In genomic region chr14:36517242-36518030, GRCh38 we compare ENCODE assay signal across 15 cellular contexts. TPM values are rescaled to one million over a fixed set of nuclear protein-coding genes. Genes with fewer than 3 reads are reported as not detected.
DNase-seq lines count a peak whose midpoint lies in the region; ATAC-seq and TF ChIP-seq lines count a peak whose summit lies in the region.
"Had no signal": no experiment of that assay in that cellular context is flagged by ENCODE, and none has a peak within 500 bp of the region (broad histone marks: within the 10 kb centered on the region; RNA-seq: fewer than 3 reads in every experiment).

No MANE protein-coding gene starts in this region.

- H3K36me3 ChIP-seq in ascending aorta: no peaks in the 10 kb centered on the region
- H3K36me3 ChIP-seq: Peyer's patch had no signal

- DNase-seq in DMS79 treated with DMSO at 0.1 percent for 48 hours (lab: John Stamatoyannopoulos, UW) (peak; percentile 80), GM20000 (ENCODE audit: low spot score) (peak; percentile 16), ecto neural progenitor cell (ENCODE audit: low spot score) (peak; percentile 59), osteocyte (ENCODE audit: extremely low spot score, unreplicated experiment) (peak; percentile 69), ascending aorta (ENCODE audit: low spot score in 2 of 2) (no peak), NCI-H1694 (lab: John Stamatoyannopoulos, UW) (no peak)
- DNase-seq: activated CD4-positive, alpha-beta memory T cell treated with anti-CD3 and anti-CD28 coated beads for 36 hours; activated effector memory CD4-positive, alpha-beta T cell treated with anti-CD3 and anti-CD28 coated beads, Interleukin-2, amount 50 U/mL, for 16 hours; CD4-positive, alpha-beta memory T cell; kidney glomerular epithelial cell; naive B cell; Peyer's patch; T1000 had no signal

- no peak overlapping the region for H3K27ac Mint-ChIP-seq in osteocyte (ENCODE audit: unreplicated experiment)
- H3K27ac Mint-ChIP-seq: activated CD4-positive, alpha-beta memory T cell treated with anti-CD3 and anti-CD28 coated beads for 36 hours; brain; CD4-positive, alpha-beta memory T cell had no signal

- TF ChIP-seq CTCF in GM20000 (IDR thresholded peaks at IDR 0.05; ENCODE audit: extremely low read depth, missing control alignments) (no peak), osteocyte (IDR thresholded peaks at IDR 0.05) (no peak), ascending aorta (IDR thresholded peaks at IDR 0.05) (no peak)

- peaks cover 36% of the 10 kb centered on the region for H3K27me3 ChIP-seq in ascending aorta

- intact Hi-C loops in ascending aorta (cut with DNase I): loop anchor here (10.0 kb wide), 1 partner anchor 147 kb away; the partner anchor contains the start of gene PAX9

- H3K9me3 Mint-ChIP-seq in osteocyte (ENCODE audit: unreplicated experiment): no peaks in the 10 kb centered on the region
- H3K9me3 Mint-ChIP-seq: activated CD4-positive, alpha-beta memory T cell treated with anti-CD3 and anti-CD28 coated beads for 36 hours had no signal

- peaks cover 20% of the 10 kb centered on the region for H3K4me1 Mint-ChIP-seq in osteocyte (ENCODE audit: unreplicated experiment)

- no peaks in the 10 kb centered on the region for H3K9me3 ChIP-seq in ascending aorta
- H3K9me3 ChIP-seq: Peyer's patch had no signal

- no peak overlapping the region for H3K4me3 ChIP-seq in ascending aorta
- H3K4me3 ChIP-seq: Peyer's patch had no signal

- H3K27ac ChIP-seq in ascending aorta: no peak overlapping the region
- H3K27ac ChIP-seq: Peyer's patch had no signal

- ATAC-seq in GM18867 (IDR thresholded peaks at IDR 0.05; ENCODE audit: unreplicated experiment): no peak

- H3K4me3 Mint-ChIP-seq in osteocyte (ENCODE audit: unreplicated experiment): no peak overlapping the region
- H3K4me3 Mint-ChIP-seq: activated CD4-positive, alpha-beta memory T cell treated with anti-CD3 and anti-CD28 coated beads for 36 hours had no signal

- H3K4me1 ChIP-seq in ascending aorta: peaks cover 6 to 29% of the 10 kb centered on the region in 2 donors

- H3K27me3 Mint-ChIP-seq in osteocyte (ENCODE audit: unreplicated experiment): peaks cover 76% of the 10 kb centered on the region

- H3K36me3 Mint-ChIP-seq in osteocyte (ENCODE audit: unreplicated experiment): no peaks in the 10 kb centered on the region
- H3K36me3 Mint-ChIP-seq: activated CD4-positive, alpha-beta memory T cell treated with anti-CD3 and anti-CD28 coated beads for 36 hours; brain had no signal

RNA-seq across cellular contexts. Expression of gene NKX2-1, which starts 2.6 kb away (rescaled TPM):
- total RNA-seq in osteocyte (not detected in 2 replicates), ascending aorta (not detected)
- total RNA-seq: activated CD4-positive, alpha-beta memory T cell treated with anti-CD3 and anti-CD28 coated beads for 36 hours; CD4-positive, alpha-beta memory T cell; Peyer's patch had no signal

Comparison
In these comparisons a context has a peak if more than half of its experiments do, and no peak if none do; other contexts are left out.
1. DNase-seq: peak in DMS79 treated with DMSO at 0.1 percent for 48 hours (single experiment), GM20000 (single experiment), ecto neural progenitor cell (single experiment) and osteocyte (single experiment); none in ascending aorta (0 of 2) and NCI-H1694 (single experiment).